8 cellular contexts compared by ENCODE assay signal in genomic region chr22:45319319-45319675, GRCh38. TPM values are rescaled to one million over a fixed set of nuclear protein-coding genes. Genes with fewer than 3 reads are reported as not detected.
A peak's percentile ranks its signal among the peaks of the same experiment; 100 is the strongest.
DNase-seq lines count a peak whose midpoint lies in the region; ATAC-seq and TF ChIP-seq lines count a peak whose summit lies in the region.

No MANE protein-coding gene starts in this region.

- TF ChIP-seq CTCF in AG10803 (conservative IDR thresholded peaks at IDR 0.05; ENCODE audit: low read length) = no peak

- no peak for ATAC-seq in natural killer cell treated with Interleukin-12 subunit alpha and Interleukin-12 subunit beta and Interleukin-15 and Interleukin-18, amount 100 ng/mL, for 72 hours
- ATAC-seq in HG03520 (IDR thresholded peaks at IDR 0.05; ENCODE audit: unreplicated experiment) (no peak), HG03342 (IDR thresholded peaks at IDR 0.05; ENCODE audit: unreplicated experiment) (no peak), GM19324 (IDR thresholded peaks at IDR 0.05; ENCODE audit: low FRiP score, unreplicated experiment) (no peak), GM19397 (IDR thresholded peaks at IDR 0.05; ENCODE audit: unreplicated experiment) (no peak)

- DNase-seq in AG10803 (ENCODE audit: low read depth) (peak; percentile 42), MG63 (peak; percentile 87), ecto neural progenitor cell (ENCODE audit: low spot score) (peak; percentile 56)
- no peak for DNase-seq in natural killer cell treated with Interleukin-12 subunit alpha and Interleukin-12 subunit beta and Interleukin-15 and Interleukin-18, amount 100 ng/mL, for 72 hours (ENCODE audit: low spot score)

- H3K27me3 Mint-ChIP-seq in natural killer cell treated with Interleukin-12 subunit alpha and Interleukin-12 subunit beta and Interleukin-15 and Interleukin-18, amount 100 ng/mL, for 72 hours = no peaks in the 10 kb centered on the region

- H3K4me3 ChIP-seq in AG10803 (ENCODE audit: low read length) (no peak overlapping the region), MG63 (no peak overlapping the region)

- peak overlapping the region; percentile 84 for H3K4me3 Mint-ChIP-seq in natural killer cell treated with Interleukin-12 subunit alpha and Interleukin-12 subunit beta and Interleukin-15 and Interleukin-18, amount 100 ng/mL, for 72 hours

- H3K36me3 ChIP-seq in MG63 = peaks cover 22% of the 10 kb centered on the region

- H3K9me3 ChIP-seq in MG63 = no peaks in the 10 kb centered on the region

- H3K27ac Mint-ChIP-seq in natural killer cell treated with Interleukin-12 subunit alpha and Interleukin-12 subunit beta and Interleukin-15 and Interleukin-18, amount 100 ng/mL, for 72 hours = peak overlapping the region; percentile 95 to 97

- peaks cover 35 to 43% of the 10 kb centered on the region in 2 donors for H3K4me1 Mint-ChIP-seq in natural killer cell treated with Interleukin-12 subunit alpha and Interleukin-12 subunit beta and Interleukin-15 and Interleukin-18, amount 100 ng/mL, for 72 hours (ENCODE audit: low read depth in 2 of 2)

- no peaks in the 10 kb centered on the region for H3K27me3 ChIP-seq in MG63

- H3K36me3 Mint-ChIP-seq in natural killer cell treated with Interleukin-12 subunit alpha and Interleukin-12 subunit beta and Interleukin-15 and Interleukin-18, amount 100 ng/mL, for 72 hours = peaks cover 8% of the 10 kb centered on the region

- no peaks in the 10 kb centered on the region for H3K9me3 Mint-ChIP-seq in natural killer cell treated with Interleukin-12 subunit alpha and Interleukin-12 subunit beta and Interleukin-15 and Interleukin-18, amount 100 ng/mL, for 72 hours

RNA-seq across cellular contexts. Expression of gene FAM118A, which starts 9.6 kb away (rescaled TPM):
- 17.1 and 20.5 TPM in 2 replicates for total RNA-seq in MG63 (2014; rRNA removed; shearing (Covaris generic); ENCODE audit: low replicate concordance)
- 100 to 1,000 TPM in 1 of 2 donors, 10 to 100 TPM in 1; 24.9 to 138 TPM for total RNA-seq in natural killer cell treated with Interleukin-12 subunit alpha and Interleukin-12 subunit beta and Interleukin-15 and Interleukin-18, amount 100 ng/mL, for 72 hours

RNA-seq across cellular contexts. Expression of gene UPK3A, which starts 34.5 kb away (rescaled TPM):
- total RNA-seq in MG63 (2014; rRNA removed; shearing (Covaris generic); ENCODE audit: low replicate concordance) = not detected in 2 replicates
- not detected for total RNA-seq in natural killer cell treated with Interleukin-12 subunit alpha and Interleukin-12 subunit beta and Interleukin-15 and Interleukin-18, amount 100 ng/mL, for 72 hours
